In genomic region chr1:66326867-66327266, GRCh38 we compare ENCODE assay signal across 21 cellular contexts.
DNase-seq lines count a peak whose midpoint lies in the region; ATAC-seq, FAIRE-seq and TF ChIP-seq lines count a peak whose summit lies in the region.
"Had no signal": no experiment of that assay in that cellular context is flagged by ENCODE, and none has a peak within 500 bp of the region (broad histone marks: within the 10 kb centered on the region; RNA-seq: fewer than 3 reads in every experiment).

No MANE protein-coding gene starts in this region.

- no peaks in the 10 kb centered on the region for H3K27me3 Mint-ChIP-seq in activated CD8-positive, alpha-beta memory T cell treated with anti-CD3 and anti-CD28 coated beads, Interleukin-2, amount 10 ng/mL, durations not matched to agents 7 days and 5 days

- TF ChIP-seq POLR2A in GM12878 (IDR thresholded peaks at IDR 0.05; ENCODE audit: low read depth, low read length): no peak

- DNase-seq in activated CD8-positive, alpha-beta memory T cell treated with anti-CD3 and anti-CD28 coated beads, Interleukin-2, amount 10 ng/mL, durations not matched to agents 7 days and 5 days: no peak
- DNase-seq in activated CD8-positive, alpha-beta memory T cell treated with anti-CD3 and anti-CD28 coated beads, Interleukin-2, amount 50 U/mL, for 48 hours: no peak
- DNase-seq in HL-60 (ENCODE audit: low read depth in 1 of 2, low spot score in 1 of 2): peak in 1 of 2 experiments; percentile 38
- DNase-seq in GM12878 (ENCODE audit: low read depth, low spot score): no peak
- no peak for DNase-seq in activated naive CD4-positive, alpha-beta T cell treated with Interleukin-2 at 50 U/mL for 16 hours
- DNase-seq in ecto neural progenitor cell (ENCODE audit: low spot score): no peak
- DNase-seq in NAMALWA (ENCODE audit: low spot score): no peak
- DNase-seq: Calu3; CD8-positive, alpha-beta T cell; DMS53; GOT3; KG1; NCI-H1092; NCI-H1436 treated with DMSO at 0.1 percent for 48 hours; NCI-H2029; NCI-H345; NCI-H524 treated with DMSO at 0.1 percent for 48 hours had no signal

- in situ Hi-C loops in GM12878 (cut with MboI): no loop called here

- RAD21 ChIA-PET in GM12878 (lab: Charles Lee; ENCODE audit: unreplicated experiment): interaction anchor here (0.9 to 2.5 kb wide), 8 partner anchors 8 to 177 kb away, joined by 3 to 8 read pairs (median 3); no protein-coding TSS in a partner anchor

- SMC1A ChIA-PET in GM12878 (lab: Charles Lee; ENCODE audit: uncharacterized antibody, unreplicated experiment): interaction anchor here (0.6 to 16.3 kb wide), 9 partner anchors 9 to 118 kb away, joined by 3 to 331 read pairs (median 7); no protein-coding TSS in a partner anchor

- no peaks in the 10 kb centered on the region for H3K27me3 ChIP-seq in HL-60 (ENCODE audit: insufficient read depth, poor library complexity, severe bottlenecking)
- H3K27me3 ChIP-seq in GM12878 (replicated peaks in 1 of 2; ENCODE audit: control insufficient read depth in 2 of 2, insufficient read depth in 2 of 2, low read length in 1 of 2): no peaks in the 10 kb centered on the region
- H3K27me3 ChIP-seq in skeletal muscle tissue (ENCODE audit: control insufficient read depth in 3 of 3, insufficient read depth in 3 of 3, low read length in 3 of 3): no peaks in the 10 kb centered on the region
- H3K27me3 ChIP-seq: SJSA1 had no signal

- peak overlapping the region; percentile 38 for H3K27ac Mint-ChIP-seq in activated CD8-positive, alpha-beta memory T cell treated with anti-CD3 and anti-CD28 coated beads, Interleukin-2, amount 10 ng/mL, durations not matched to agents 7 days and 5 days

- FAIRE-seq in GM12878 (lab: Jason Lieb, UNC): no peak
- FAIRE-seq: HepG2 had no signal

- no peaks in the 10 kb centered on the region for H3K9me3 Mint-ChIP-seq in activated CD8-positive, alpha-beta memory T cell treated with anti-CD3 and anti-CD28 coated beads, Interleukin-2, amount 10 ng/mL, durations not matched to agents 7 days and 5 days (ENCODE audit: low read depth)

- H3K79me2 ChIP-seq in GM12878 (ENCODE audit: control insufficient read depth, insufficient read depth, low read length): no peaks in the 10 kb centered on the region

- H3K4me1 Mint-ChIP-seq in activated CD8-positive, alpha-beta memory T cell treated with anti-CD3 and anti-CD28 coated beads, Interleukin-2, amount 10 ng/mL, durations not matched to agents 7 days and 5 days: peaks cover 64% of the 10 kb centered on the region

- peaks cover 43% of the 10 kb centered on the region for H3K4me1 ChIP-seq in GM12878 (ENCODE audit: control insufficient read depth, insufficient read depth, low read length)
- peaks cover 2 to 19% (median 17%) of the 10 kb centered on the region in 3 donors for H3K4me1 ChIP-seq in skeletal muscle tissue (ENCODE audit: control insufficient read depth in 3 of 3, insufficient read depth in 3 of 3, low read length in 3 of 3)

- H3K27ac ChIP-seq in HL-60 (replicated peaks) (peak overlapping the region; percentile 4; the same call in 1 of the 2 replicates), GM12878 (ENCODE audit: control insufficient read depth, insufficient read depth) (no peak overlapping the region), skeletal muscle tissue (ENCODE audit: low read depth, low read length) (peak overlapping the region; percentile 83)
- H3K27ac ChIP-seq: BLaER1 treated with 17β-estradiol and CSF1 and Interleukin-3, amounts not matched to agents 10 nM and 100 nM; SJSA1 had no signal

- no peak overlapping the region for H3K4me2 ChIP-seq in GM12878 (ENCODE audit: control insufficient read depth, insufficient read depth)

- peaks cover 14% of the 10 kb centered on the region for H3K36me3 Mint-ChIP-seq in activated CD8-positive, alpha-beta memory T cell treated with anti-CD3 and anti-CD28 coated beads, Interleukin-2, amount 10 ng/mL, durations not matched to agents 7 days and 5 days

- intact Hi-C loops in GM12878 (cut with micrococcal nuclease; ENCODE audit: unreplicated experiment): no loop called here

- TF ChIP-seq CTCF in HL-60 (IDR thresholded peaks at IDR 0.05; ENCODE audit: insufficient read depth, low read length): no peak
- no peak for TF ChIP-seq CTCF in GM12878 (IDR thresholded peaks at IDR 0.05 in 2 of 3, conservative IDR thresholded peaks at IDR 0.05 in 1 of 3; ENCODE audit: control insufficient read depth in 2 of 3, extremely low read depth in 1 of 3, insufficient read depth in 1 of 3, low read depth in 3 of 3, low read length in 3 of 3)

- H3K9ac ChIP-seq in GM12878 (ENCODE audit: control insufficient read depth, insufficient read depth, low read length): no peak overlapping the region
- H3K9ac ChIP-seq in skeletal muscle tissue (ENCODE audit: low read depth in 1 of 3, low read length in 3 of 3): peak overlapping the region in 1 of 3 donors; percentile 33
- H3K9ac ChIP-seq: BLaER1 treated with 17β-estradiol and CSF1 and Interleukin-3, amounts not matched to agents 10 nM and 100 nM had no signal

- no peak overlapping the region for H3K4me3 ChIP-seq in HL-60 (replicated peaks; ENCODE audit: insufficient read depth, low read length)
- H3K4me3 ChIP-seq in GM12878: no peak overlapping the region
- H3K4me3 ChIP-seq in skeletal muscle tissue (ENCODE audit: low read length in 3 of 3): no peak overlapping the region
- H3K4me3 ChIP-seq: BLaER1 treated with 17β-estradiol and CSF1 and Interleukin-3, amounts not matched to agents 10 nM and 100 nM; SJSA1 had no signal

- CTCF ChIA-PET in activated CD8-positive, alpha-beta memory T cell treated with anti-CD3 and anti-CD28 coated beads, Interleukin-2, amount 10 ng/mL, durations not matched to agents 7 days and 5 days (lab: Charles Lee): interaction anchor here (1.6 kb wide), 1 partner anchor 25 kb away, joined by 4 read pairs; no protein-coding TSS in a partner anchor
- CTCF ChIA-PET in GM12878 (lab: Yijun Ruan, JAX): interaction anchor here (0.5 to 1.5 kb wide), 2 partner anchors 119 to 274 kb away, joined by 4 read pairs; no protein-coding TSS in a partner anchor

- TF ChIP-seq EP300 in GM12878 (IDR thresholded peaks at IDR 0.05; ENCODE audit: borderline replicate concordance in 1 of 2, control insufficient read depth in 1 of 2, low read depth in 2 of 2, low read length in 2 of 2): no peak

- ATAC-seq in activated CD8-positive, alpha-beta memory T cell treated with anti-CD3 and anti-CD28 coated beads, Interleukin-2, amount 10 ng/mL, durations not matched to agents 7 days and 5 days: no peak
- ATAC-seq in GM12878: peak; percentile 8; the same call in 1 of the 3 replicates
- ATAC-seq: CD8-positive, alpha-beta T cell; HepG2 had no signal

- no peaks in the 10 kb centered on the region for H3K9me3 ChIP-seq in GM12878 (replicated peaks; ENCODE audit: control insufficient read depth, insufficient read depth, low read length)
- H3K9me3 ChIP-seq in skeletal muscle tissue (ENCODE audit: control insufficient read depth in 3 of 3, low read length in 3 of 3): no peaks in the 10 kb centered on the region
- H3K9me3 ChIP-seq: SJSA1 had no signal

- H2AFZ ChIP-seq in GM12878 (ENCODE audit: control insufficient read depth, low read depth, low read length): no peak overlapping the region

- POLR2A ChIA-PET in GM12878 (lab: Charles Lee): no interaction called here

- no peak for TF ChIP-seq RAD21 in GM12878 (IDR thresholded peaks at IDR 0.05; ENCODE audit: insufficient read depth, low read depth, low read length)

- BruUV-seq in GM12878 (replicated peaks; lab: Mats Ljungman, UMichigan): no TSS peak

- H4K20me1 ChIP-seq in GM12878 (ENCODE audit: control insufficient read depth, insufficient read depth): no peaks in the 10 kb centered on the region
- H4K20me1 ChIP-seq: BLaER1 treated with 17β-estradiol and CSF1 and Interleukin-3, amounts not matched to agents 10 nM and 100 nM had no signal

- no peaks in the 10 kb centered on the region for H3K36me3 ChIP-seq in GM12878 (ENCODE audit: control insufficient read depth in 2 of 2, insufficient read depth in 2 of 2, low read length in 1 of 2)
- no peaks in the 10 kb centered on the region for H3K36me3 ChIP-seq in skeletal muscle tissue (ENCODE audit: control insufficient read depth in 3 of 3, insufficient read depth in 3 of 3, low read length in 3 of 3)
- H3K36me3 ChIP-seq: BLaER1 treated with 17β-estradiol and CSF1 and Interleukin-3, amounts not matched to agents 10 nM and 100 nM; SJSA1 had no signal

- no peak overlapping the region for H3K4me3 Mint-ChIP-seq in activated CD8-positive, alpha-beta memory T cell treated with anti-CD3 and anti-CD28 coated beads, Interleukin-2, amount 10 ng/mL, durations not matched to agents 7 days and 5 days
- H3K4me3 Mint-ChIP-seq: CD8-positive, alpha-beta T cell had no signal

TF ChIP-seq in GM12878, 131 proteins besides CTCF, POLR2A, EP300 and RAD21:
- TF ChIP-seq RFX5 (IDR thresholded peaks at IDR 0.05; ENCODE audit: low read depth, low read length) (no peak), CBX3 (IDR thresholded peaks at IDR 0.05; ENCODE audit: borderline replicate concordance, low read depth) (no peak)
- TF ChIP-seq, protein P1, sequence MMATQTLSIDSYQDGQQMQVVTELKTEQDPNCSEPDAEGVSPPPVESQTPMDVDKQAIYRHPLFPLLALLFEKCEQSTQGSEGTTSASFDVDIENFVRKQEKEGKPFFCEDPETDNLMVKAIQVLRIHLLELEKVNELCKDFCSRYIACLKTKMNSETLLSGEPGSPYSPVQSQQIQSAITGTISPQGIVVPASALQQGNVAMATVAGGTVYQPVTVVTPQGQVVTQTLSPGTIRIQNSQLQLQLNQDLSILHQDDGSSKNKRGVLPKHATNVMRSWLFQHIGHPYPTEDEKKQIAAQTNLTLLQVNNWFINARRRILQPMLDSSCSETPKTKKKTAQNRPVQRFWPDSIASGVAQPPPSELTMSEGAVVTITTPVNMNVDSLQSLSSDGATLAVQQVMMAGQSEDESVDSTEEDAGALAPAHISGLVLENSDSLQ (IDR thresholded peaks at IDR 0.05): 0 out of 2 replicates have a peak, but pooled peaks have one; percentile 13
